In genomic region chr1:238254935-238255334, GRCh38 we compare ENCODE assay signal across 1 cellular context.
TF ChIP-seq lines count a peak whose summit lies in the region.

No MANE protein-coding gene starts in this region.

TF ChIP-seq in WTC11, 78 proteins besides CTCF, POLR2A, EP300 and RAD21 (continued from another document):
- TF ChIP-seq IRF1 (CRISPR knock-in tag; IDR thresholded peaks at IDR 0.05) (no peak), RELA (CRISPR knock-in tag; IDR thresholded peaks at IDR 0.05; ENCODE audit: borderline replicate concordance) (no peak), GTF2I (CRISPR knock-in tag; conservative IDR thresholded peaks at IDR 0.05) (no peak), ESRRA (CRISPR knock-in tag; IDR thresholded peaks at IDR 0.05; ENCODE audit: borderline replicate concordance) (no peak), ZBTB43 (CRISPR knock-in tag; IDR thresholded peaks at IDR 0.05) (no peak), AR (CRISPR knock-in tag; IDR thresholded peaks at IDR 0.05) (no peak), NR3C1 (CRISPR knock-in tag; conservative IDR thresholded peaks at IDR 0.05; ENCODE audit: low read depth) (no peak), ELF4 (CRISPR knock-in tag; IDR thresholded peaks at IDR 0.05; ENCODE audit: low read depth) (no peak), NFYB (CRISPR knock-in tag; conservative IDR thresholded peaks at IDR 0.05; ENCODE audit: low read depth) (no peak)
